25 cellular contexts compared by ENCODE assay signal in the genomic region with DNA sequence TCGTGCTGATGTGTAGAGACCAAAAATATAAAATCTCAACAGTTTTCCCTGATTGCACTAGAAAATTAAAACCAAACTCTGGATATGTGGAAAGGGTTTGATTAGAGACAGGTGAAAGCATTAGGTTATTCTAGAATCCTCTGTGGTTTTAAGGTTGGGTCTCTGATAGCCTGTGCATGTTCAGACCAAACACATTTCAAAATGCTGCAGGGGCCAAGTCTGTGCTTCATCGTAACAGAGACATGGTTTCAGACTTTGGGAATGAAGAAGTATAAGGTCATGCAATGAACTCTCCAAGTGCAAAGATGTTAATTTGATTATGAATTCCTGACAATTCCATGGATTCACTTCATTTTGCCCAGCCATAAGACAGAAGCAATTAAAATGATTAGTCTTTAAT.
"Had no signal": no experiment of that assay in that cellular context is flagged by ENCODE, and none has a peak within 500 bp of the region (broad histone marks: within the 10 kb centered on the region; RNA-seq: fewer than 3 reads in every experiment).

No MANE protein-coding gene starts in this region.

- ATAC-seq: gastroesophageal sphincter; heart left ventricle; left cardiac atrium; left lung; naive thymus-derived CD4-positive, alpha-beta T cell; sciatic nerve; stimulated activated effector memory CD8-positive, alpha-beta T cell treated with anti-CD3 and anti-CD28 coated beads, Interleukin-12 subunit alpha, Interleukin-12 subunit beta, amount 100 ng/mL, for 72 hours had no signal

- H3K4me2 ChIP-seq: hepatocyte had no signal

- H3K27me3 ChIP-seq: colonic mucosa, gastroesophageal sphincter, heart left ventricle, hepatocyte, left lung, right atrium auricular region, stomach, tibial nerve, upper lobe of left lung had no signal

- DNase-seq: colonic mucosa; effector CD8-positive, alpha-beta T cell; endodermal cell; heart left ventricle; left cardiac atrium; left lung; mesendoderm; midbrain; naive thymus-derived CD4-positive, alpha-beta T cell; nephron progenitor cell; nucleus accumbens; stimulated activated CD4-positive, alpha-beta T cell treated with anti-CD3 and anti-CD28 coated beads, Interleukin-2, amount 100 ng/mL, for 24 hours; stimulated activated CD4-positive, alpha-beta T cell treated with anti-CD3 and anti-CD28 coated beads, Interleukin-4, amount 100 ng/mL, for 24 hours; stimulated activated naive CD4-positive, alpha-beta T cell treated with Interleukin-2 at 50 U/mL for 16 hours; stomach; upper lobe of left lung had no signal

- H3K4me1 Mint-ChIP-seq: endodermal cell; naive thymus-derived CD4-positive, alpha-beta T cell; stimulated activated effector memory CD8-positive, alpha-beta T cell treated with anti-CD3 and anti-CD28 coated beads, Interleukin-12 subunit alpha, Interleukin-12 subunit beta, amount 100 ng/mL, for 72 hours had no signal

- H3K9me3 Mint-ChIP-seq: dendritic cell treated with granulocyte-macrophage colony-stimulating factor and Interleukin-4, amounts not matched to agents 40 ng/mL and 50 ng/mL, for 4 days; endodermal cell; nephron progenitor cell had no signal

- H3K4me3 Mint-ChIP-seq: dendritic cell treated with granulocyte-macrophage colony-stimulating factor and Interleukin-4, amounts not matched to agents 40 ng/mL and 50 ng/mL, for 4 days; endodermal cell; naive thymus-derived CD4-positive, alpha-beta T cell; nephron progenitor cell; stimulated activated effector memory CD8-positive, alpha-beta T cell treated with anti-CD3 and anti-CD28 coated beads, Interleukin-12 subunit alpha, Interleukin-12 subunit beta, amount 100 ng/mL, for 72 hours had no signal

- H3K4me3 ChIP-seq: colonic mucosa, gastroesophageal sphincter, heart left ventricle, hepatocyte, left lung, prostate gland, right atrium auricular region, stomach, tibial nerve, upper lobe of left lung had no signal

- H3K4me1 ChIP-seq: colonic mucosa, gastroesophageal sphincter, left lung, prostate gland, right atrium auricular region, stomach, upper lobe of left lung had no signal

- FAIRE-seq: urothelium cell line had no signal

- H3K27ac Mint-ChIP-seq: dendritic cell treated with granulocyte-macrophage colony-stimulating factor and Interleukin-4, amounts not matched to agents 40 ng/mL and 50 ng/mL, for 4 days; endodermal cell; naive thymus-derived CD4-positive, alpha-beta T cell; nephron progenitor cell; stimulated activated effector memory CD8-positive, alpha-beta T cell treated with anti-CD3 and anti-CD28 coated beads, Interleukin-12 subunit alpha, Interleukin-12 subunit beta, amount 100 ng/mL, for 72 hours had no signal

- H3K9me3 ChIP-seq: colonic mucosa, gastroesophageal sphincter, heart left ventricle, left lung, prostate gland, right atrium auricular region, stomach, tibial nerve, upper lobe of left lung had no signal

- H3K27ac ChIP-seq: colonic mucosa, gastroesophageal sphincter, heart left ventricle, hepatocyte, left lung, prostate gland, right atrium auricular region, stomach, tibial nerve, upper lobe of left lung had no signal

- H3K27me3 Mint-ChIP-seq: dendritic cell treated with granulocyte-macrophage colony-stimulating factor and Interleukin-4, amounts not matched to agents 40 ng/mL and 50 ng/mL, for 4 days had no signal

- H3K36me3 Mint-ChIP-seq: naive thymus-derived CD4-positive, alpha-beta T cell; stimulated activated effector memory CD8-positive, alpha-beta T cell treated with anti-CD3 and anti-CD28 coated beads, Interleukin-12 subunit alpha, Interleukin-12 subunit beta, amount 100 ng/mL, for 72 hours had no signal

- H3K79me2 ChIP-seq: hepatocyte had no signal

- H3K36me3 ChIP-seq: colonic mucosa, gastroesophageal sphincter, heart left ventricle, left lung, prostate gland, right atrium auricular region, stomach, tibial nerve, upper lobe of left lung had no signal

- H2AFZ ChIP-seq: hepatocyte had no signal
